ENCODE assay signal across 1 cellular context in genomic region chr2:42810971-42811865, GRCh38.
A peak's percentile ranks its signal among the peaks of the same experiment; 100 is the strongest.
TF ChIP-seq lines count a peak whose summit lies in the region.

No MANE protein-coding gene starts in this region.

TF ChIP-seq in HepG2, 621 proteins besides CTCF, POLR2A, EP300 and RAD21 (continued from another document and continues in another):
- no peak; the same call in 1 of the 2 replicates for TF ChIP-seq AKNA (CRISPR knock-in tag; IDR thresholded peaks at IDR 0.05; ENCODE audit: borderline replicate concordance)
- no peak for TF ChIP-seq ZNF773 (CRISPR knock-in tag; IDR thresholded peaks at IDR 0.05; ENCODE audit: borderline replicate concordance)
- TF ChIP-seq SUZ12 (IDR thresholded peaks at IDR 0.05; ENCODE audit: low read depth, low read length), result no peak
- peak; percentile 68; the same call in 1 of the 2 replicates for TF ChIP-seq ZNF569 (CRISPR knock-in tag; IDR thresholded peaks at IDR 0.05; ENCODE audit: borderline replicate concordance)
- no peak for TF ChIP-seq HMG20B (CRISPR knock-in tag; conservative IDR thresholded peaks at IDR 0.05)
- no peak for TF ChIP-seq ZSCAN5A (CRISPR knock-in tag; IDR thresholded peaks at IDR 0.05; ENCODE audit: borderline replicate concordance)
- TF ChIP-seq, protein P1, sequence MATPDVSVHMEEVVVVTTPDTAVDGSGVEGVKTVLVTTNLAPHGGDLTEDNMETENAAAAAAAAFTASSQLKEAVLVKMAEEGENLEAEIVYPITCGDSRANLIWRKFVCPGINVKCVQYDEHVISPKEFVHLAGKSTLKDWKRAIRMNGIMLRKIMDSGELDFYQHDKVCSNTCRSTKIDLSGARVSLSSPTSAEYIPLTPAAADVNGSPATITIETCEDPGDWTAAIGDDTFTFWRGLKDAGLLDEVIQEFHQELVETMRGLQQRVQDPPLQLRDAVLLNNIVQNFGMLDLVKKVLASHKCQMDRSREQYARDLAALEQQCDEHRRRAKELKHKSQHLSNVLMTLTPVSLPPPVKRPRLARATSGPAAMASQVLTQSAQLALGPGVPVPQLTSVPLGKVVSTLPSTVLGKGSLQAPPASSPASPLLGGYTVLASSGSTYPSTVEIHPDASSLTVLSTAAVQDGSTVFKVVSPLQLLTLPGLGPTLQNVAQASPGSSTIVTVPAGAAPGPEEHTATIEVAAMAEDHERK (CRISPR knock-in tag; IDR thresholded peaks at IDR 0.05; ENCODE audit: low read depth), result no peak
- TF ChIP-seq ZBTB44 (CRISPR knock-in tag; IDR thresholded peaks at IDR 0.05), result no peak
- peak; percentile 10; the same call in 1 of the 2 replicates for TF ChIP-seq POLR2AphosphoS5 (IDR thresholded peaks at IDR 0.05; ENCODE audit: low read depth, low read length)
- no peak for TF ChIP-seq REPIN1 (CRISPR knock-in tag; IDR thresholded peaks at IDR 0.05; ENCODE audit: borderline replicate concordance, low read depth)
- TF ChIP-seq, protein P2, sequence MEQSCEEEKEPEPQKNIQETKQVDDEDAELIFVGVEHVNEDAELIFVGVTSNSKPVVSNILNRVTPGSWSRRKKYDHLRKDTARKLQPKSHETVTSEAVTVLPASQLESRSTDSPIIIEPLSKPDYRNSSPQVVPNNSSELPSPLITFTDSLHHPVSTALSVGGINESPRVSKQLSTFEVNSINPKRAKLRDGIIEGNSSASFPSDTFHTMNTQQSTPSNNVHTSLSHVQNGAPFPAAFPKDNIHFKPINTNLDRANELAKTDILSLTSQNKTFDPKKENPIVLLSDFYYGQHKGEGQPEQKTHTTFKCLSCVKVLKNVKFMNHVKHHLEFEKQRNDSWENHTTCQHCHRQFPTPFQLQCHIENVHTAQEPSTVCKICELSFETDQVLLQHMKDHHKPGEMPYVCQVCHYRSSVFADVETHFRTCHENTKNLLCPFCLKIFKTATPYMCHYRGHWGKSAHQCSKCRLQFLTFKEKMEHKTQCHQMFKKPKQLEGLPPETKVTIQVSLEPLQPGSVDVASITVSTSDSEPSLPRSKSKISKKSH (CRISPR knock-in tag; IDR thresholded peaks at IDR 0.05; ENCODE audit: borderline replicate concordance), result no peak
- TF ChIP-seq PITX1 (CRISPR knock-in tag; IDR thresholded peaks at IDR 0.05), result peak; percentile 56; the same call in 1 of the 2 replicates
- TF ChIP-seq ZNF501 (CRISPR knock-in tag; IDR thresholded peaks at IDR 0.05), result peak; percentile 15; the same call in 1 of the 2 replicates
- TF ChIP-seq EEA1 (CRISPR knock-in tag; IDR thresholded peaks at IDR 0.05; ENCODE audit: borderline replicate concordance), result no peak
- no peak for TF ChIP-seq ZXDC (CRISPR knock-in tag; IDR thresholded peaks at IDR 0.05)
- no peak for TF ChIP-seq LRRFIP1 (CRISPR knock-in tag; conservative IDR thresholded peaks at IDR 0.05)
- no peak for TF ChIP-seq MAZ (IDR thresholded peaks at IDR 0.05; ENCODE audit: borderline replicate concordance, low read depth, low read length)
- TF ChIP-seq MAZ (CRISPR knock-in tag; IDR thresholded peaks at IDR 0.05; ENCODE audit: low read depth), result peak; percentile 65; the same call in 1 of the 2 replicates
- no peak for TF ChIP-seq ZNF451 (CRISPR knock-in tag; IDR thresholded peaks at IDR 0.05)
- TF ChIP-seq, protein P3, sequence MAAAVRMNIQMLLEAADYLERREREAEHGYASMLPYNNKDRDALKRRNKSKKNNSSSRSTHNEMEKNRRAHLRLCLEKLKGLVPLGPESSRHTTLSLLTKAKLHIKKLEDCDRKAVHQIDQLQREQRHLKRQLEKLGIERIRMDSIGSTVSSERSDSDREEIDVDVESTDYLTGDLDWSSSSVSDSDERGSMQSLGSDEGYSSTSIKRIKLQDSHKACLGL (CRISPR knock-in tag; IDR thresholded peaks at IDR 0.05), result 0 out of 2 replicates have a peak, but pooled peaks have one; percentile 46
- peak; percentile 76 for TF ChIP-seq ZSCAN30 (CRISPR knock-in tag; IDR thresholded peaks at IDR 0.05)
- 0 out of 2 replicates have a peak, but pooled peaks have one; percentile 15 for TF ChIP-seq CHCHD3 (CRISPR knock-in tag; IDR thresholded peaks at IDR 0.05)
- TF ChIP-seq, protein P4, sequence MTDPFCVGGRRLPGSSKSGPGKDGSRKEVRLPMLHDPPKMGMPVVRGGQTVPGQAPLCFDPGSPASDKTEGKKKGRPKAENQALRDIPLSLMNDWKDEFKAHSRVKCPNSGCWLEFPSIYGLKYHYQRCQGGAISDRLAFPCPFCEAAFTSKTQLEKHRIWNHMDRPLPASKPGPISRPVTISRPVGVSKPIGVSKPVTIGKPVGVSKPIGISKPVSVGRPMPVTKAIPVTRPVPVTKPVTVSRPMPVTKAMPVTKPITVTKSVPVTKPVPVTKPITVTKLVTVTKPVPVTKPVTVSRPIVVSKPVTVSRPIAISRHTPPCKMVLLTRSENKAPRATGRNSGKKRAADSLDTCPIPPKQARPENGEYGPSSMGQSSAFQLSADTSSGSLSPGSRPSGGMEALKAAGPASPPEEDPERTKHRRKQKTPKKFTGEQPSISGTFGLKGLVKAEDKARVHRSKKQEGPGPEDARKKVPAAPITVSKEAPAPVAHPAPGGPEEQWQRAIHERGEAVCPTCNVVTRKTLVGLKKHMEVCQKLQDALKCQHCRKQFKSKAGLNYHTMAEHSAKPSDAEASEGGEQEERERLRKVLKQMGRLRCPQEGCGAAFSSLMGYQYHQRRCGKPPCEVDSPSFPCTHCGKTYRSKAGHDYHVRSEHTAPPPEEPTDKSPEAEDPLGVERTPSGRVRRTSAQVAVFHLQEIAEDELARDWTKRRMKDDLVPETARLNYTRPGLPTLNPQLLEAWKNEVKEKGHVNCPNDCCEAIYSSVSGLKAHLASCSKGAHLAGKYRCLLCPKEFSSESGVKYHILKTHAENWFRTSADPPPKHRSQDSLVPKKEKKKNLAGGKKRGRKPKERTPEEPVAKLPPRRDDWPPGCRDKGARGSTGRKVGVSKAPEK (CRISPR knock-in tag; IDR thresholded peaks at IDR 0.05; ENCODE audit: borderline replicate concordance), result no peak
- TF ChIP-seq RBAK (CRISPR knock-in tag; IDR thresholded peaks at IDR 0.05), result no peak
- no peak for TF ChIP-seq NR2F1 (CRISPR knock-in tag; IDR thresholded peaks at IDR 0.05)
- TF ChIP-seq FOXC1 (CRISPR knock-in tag; IDR thresholded peaks at IDR 0.05; ENCODE audit: borderline replicate concordance), result peak; percentile 21; the same call in 1 of the 2 replicates
- no peak for TF ChIP-seq JARID2 (CRISPR knock-in tag; IDR thresholded peaks at IDR 0.05; ENCODE audit: insufficient replicate concordance)
- no peak for TF ChIP-seq ZBTB37 (CRISPR knock-in tag; IDR thresholded peaks at IDR 0.05)
- TF ChIP-seq ZNF276 (CRISPR knock-in tag; IDR thresholded peaks at IDR 0.05; ENCODE audit: low read depth), result no peak
- no peak for TF ChIP-seq ZNF17 (CRISPR knock-in tag; IDR thresholded peaks at IDR 0.05)
